Comparison of ENCODE assay signal across 23 cellular contexts in the genomic region with DNA sequence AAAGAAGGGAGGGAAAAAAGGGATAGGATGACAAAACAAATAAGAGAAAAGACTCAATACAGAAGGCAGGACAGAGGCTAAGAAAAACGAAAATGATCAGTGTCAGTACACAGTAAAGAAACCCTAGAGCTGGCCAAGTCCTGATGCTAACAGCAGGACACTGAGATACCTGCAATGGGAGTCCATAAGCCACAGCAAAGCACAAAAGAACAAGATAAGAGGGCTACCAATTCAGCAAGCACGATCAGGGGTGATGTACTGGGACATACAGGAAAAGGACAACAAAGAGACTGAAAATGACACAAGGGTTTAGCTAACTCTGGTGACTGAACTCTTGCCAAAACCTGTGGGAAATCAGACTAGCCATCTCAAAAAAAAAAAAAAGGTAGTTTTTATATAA.
DNase-seq lines count a peak whose midpoint lies in the region; ATAC-seq and TF ChIP-seq lines count a peak whose summit lies in the region.
"Had no signal": no experiment of that assay in that cellular context is flagged by ENCODE, and none has a peak within 500 bp of the region (broad histone marks: within the 10 kb centered on the region; RNA-seq: fewer than 3 reads in every experiment).

No MANE protein-coding gene starts in this region.

- DNase-seq in NCI-H345 (lab: John Stamatoyannopoulos, UW): peak; percentile 15
- DNase-seq in NCI-H345 treated with DMSO at 0.1 percent for 48 hours (lab: John Stamatoyannopoulos, UW; ENCODE audit: unreplicated experiment): no peak
- peak; percentile 34 for DNase-seq in NCI-H69 (lab: John Stamatoyannopoulos, UW)
- peak; percentile 14 for DNase-seq in iPS-NIHi11 (ENCODE audit: low spot score)
- peak; percentile 2 for DNase-seq in neuronal stem cell (ENCODE audit: low spot score)
- no peak for DNase-seq in DMS79 treated with DMSO at 0.1 percent for 48 hours (lab: John Stamatoyannopoulos, UW)
- DNase-seq in SHP77 treated with DMSO at 0.1 percent for 48 hours (lab: John Stamatoyannopoulos, UW): no peak
- DNase-seq in heart left ventricle: no peak
- DNase-seq: CD4-positive, alpha-beta T cell; HFFc6; Kasumi-1; NCI-H1092 treated with DMSO at 0.1 percent for 48 hours; NCI-H1436; NCI-H1930; NCI-H2107; NCI-H510A; NCI-H748 treated with DMSO at 0.1 percent for 48 hours; NK-92 treated with Interleukin-12 subunit alpha and Interleukin-12 subunit beta, amount 100 ng/mL, for 24 hours; Right ventricle myocardium superior; RPMI8226; T-helper 1 cell had no signal

- intact Hi-C loops in heart left ventricle (cut with DNase I): no loop called here

- no CpG with 5 or more reads among the region's 2 CpGs for WGBS in neuronal stem cell (ENCODE audit: extremely low coverage in 2 of 2, insufficient read length in 2 of 2, insufficient replicate concordance in 1 of 2), 2 donors
- WGBS in heart left ventricle, 4 donors: 22 to 39% (median 23%) methylated on average over 2 of the region's 2 CpGs

- no peak overlapping the region for H3K27ac ChIP-seq in neuronal stem cell (replicated peaks; ENCODE audit: low read length)
- H3K27ac ChIP-seq in heart left ventricle: no peak overlapping the region
- H3K27ac ChIP-seq: BLaER1 treated with 17β-estradiol and CSF1 and Interleukin-3, amounts not matched to agents 10 nM and 100 nM had no signal

- no peak overlapping the region for H3K4me2 ChIP-seq in neuronal stem cell (ENCODE audit: insufficient read depth, low read length, poor library complexity, severe bottlenecking)
- H3K4me2 ChIP-seq: BLaER1 treated with 17β-estradiol and CSF1 and Interleukin-3, amounts not matched to agents 10 nM and 100 nM had no signal

- H3K9ac ChIP-seq in neuronal stem cell (ENCODE audit: low read depth, low read length, poor library complexity): no peak overlapping the region
- H3K9ac ChIP-seq: BLaER1 treated with 17β-estradiol and CSF1 and Interleukin-3, amounts not matched to agents 10 nM and 100 nM had no signal

- no peak overlapping the region for H2AK5ac ChIP-seq in neuronal stem cell (ENCODE audit: low read depth, low read length)

- H3K23ac ChIP-seq in neuronal stem cell (ENCODE audit: low read depth, low read length, poor library complexity): no peak overlapping the region

- no peak overlapping the region for H2AFZ ChIP-seq in neuronal stem cell (ENCODE audit: low read length)

- no peak overlapping the region for H3K14ac ChIP-seq in neuronal stem cell (ENCODE audit: low read length)

- no peak overlapping the region for H2BK15ac ChIP-seq in neuronal stem cell (ENCODE audit: low read length)

- H3K79me1 ChIP-seq in neuronal stem cell (ENCODE audit: low read depth, low read length): no peaks in the 10 kb centered on the region

- H3K18ac ChIP-seq in neuronal stem cell (ENCODE audit: low read length): no peak overlapping the region

- ATAC-seq in heart left ventricle: no peak
- ATAC-seq: K562 had no signal

- H3K27me3 ChIP-seq in neuronal stem cell (ENCODE audit: control insufficient read depth in 3 of 3, insufficient read depth in 3 of 3, low read depth in 1 of 3, low read length in 3 of 3) (no peaks in the 10 kb centered on the region), heart left ventricle (no peaks in the 10 kb centered on the region)

- no peak overlapping the region for H4K91ac ChIP-seq in neuronal stem cell (ENCODE audit: low read depth, low read length, poor library complexity)

- TF ChIP-seq CTCF in heart left ventricle (IDR thresholded peaks at IDR 0.05): no peak

- H2BK120ac ChIP-seq in neuronal stem cell (ENCODE audit: low read depth, low read length): no peak overlapping the region

- H3K9me3 ChIP-seq in neuronal stem cell (replicated peaks in 1 of 2; ENCODE audit: control insufficient read depth in 2 of 2, insufficient read depth in 1 of 2, low read depth in 1 of 2, low read length in 2 of 2) (no peaks in the 10 kb centered on the region), heart left ventricle (no peaks in the 10 kb centered on the region)

- H3K4ac ChIP-seq in neuronal stem cell (ENCODE audit: low read length): no peak overlapping the region

- H2BK12ac ChIP-seq in neuronal stem cell (ENCODE audit: low read length): no peak overlapping the region

- no peak overlapping the region for H4K8ac ChIP-seq in neuronal stem cell (ENCODE audit: low read depth, low read length)

- H3K36me3 ChIP-seq in neuronal stem cell (replicated peaks in 1 of 2; ENCODE audit: control insufficient read depth in 2 of 2, insufficient read depth in 2 of 2, low read length in 2 of 2) (no peaks in the 10 kb centered on the region), heart left ventricle (no peaks in the 10 kb centered on the region)
- H3K36me3 ChIP-seq: BLaER1 treated with 17β-estradiol and CSF1 and Interleukin-3, amounts not matched to agents 10 nM and 100 nM had no signal

- no peak overlapping the region for H2BK5ac ChIP-seq in neuronal stem cell (ENCODE audit: low read length)

- H3K4me3 ChIP-seq in neuronal stem cell (ENCODE audit: low read length in 2 of 2) (no peak overlapping the region), heart left ventricle (no peak overlapping the region)
- H3K4me3 ChIP-seq: BLaER1 treated with 17β-estradiol and CSF1 and Interleukin-3, amounts not matched to agents 10 nM and 100 nM; K562 had no signal

- H3K4me1 ChIP-seq in neuronal stem cell (ENCODE audit: control insufficient read depth in 2 of 2, insufficient read depth in 1 of 2, low read depth in 1 of 2, low read length in 2 of 2) (no peaks in the 10 kb centered on the region), heart left ventricle (no peaks in the 10 kb centered on the region)
- H3K4me1 ChIP-seq: BLaER1 treated with 17β-estradiol and CSF1 and Interleukin-3, amounts not matched to agents 10 nM and 100 nM had no signal

- TF ChIP-seq POLR2A in heart left ventricle (IDR thresholded peaks at IDR 0.05): no peak

Comparison
In these comparisons a context has a peak if more than half of its experiments do, and no peak if none do; other contexts are left out.
1. DNase-seq: peak in NCI-H345 (single experiment), NCI-H69 (single experiment), iPS-NIHi11 (single experiment) and neuronal stem cell (single experiment); none in NCI-H345 treated with DMSO at 0.1 percent for 48 hours (single experiment), DMS79 treated with DMSO at 0.1 percent for 48 hours (single experiment), SHP77 treated with DMSO at 0.1 percent for 48 hours (single experiment) and heart left ventricle (0 of 5).